20 cellular contexts compared by ENCODE assay signal in genomic region chr16:10921536-10922327, GRCh38. TPM values are rescaled to one million over a fixed set of nuclear protein-coding genes. Genes with fewer than 3 reads are reported as not detected.
DNase-seq lines count a peak whose midpoint lies in the region; ATAC-seq, FAIRE-seq and TF ChIP-seq lines count a peak whose summit lies in the region.
"Had no signal": no experiment of that assay in that cellular context is flagged by ENCODE, and none has a peak within 500 bp of the region (broad histone marks: within the 10 kb centered on the region; RNA-seq: fewer than 3 reads in every experiment).

No MANE protein-coding gene starts in this region.

- CTCF ChIA-PET in H1 (lab: Charles Lee; ENCODE audit: partially characterized antibody), result interaction anchor here (0.9 to 8.1 kb wide), 8 partner anchors 11 to 176 kb away, joined by 3 to 82 read pairs (median 3); partner anchors contain the start of gene CIITA
- CTCF ChIA-PET in activated CD8-positive, alpha-beta T cell treated with anti-CD3 and anti-CD28 coated beads for 36 hours (lab: Charles Lee), result interaction anchor here (0.7 to 1.0 kb wide), 3 partner anchors 10 to 166 kb away, joined by 3 to 4 read pairs (median 3); no protein-coding TSS in a partner anchor

- no peak overlapping the region for H2BK120ac ChIP-seq in H1 (replicated peaks; ENCODE audit: low read depth, low read length)

- no peak for TF ChIP-seq RAD21 in H1 (IDR thresholded peaks at IDR 0.05 in 1 of 2, conservative IDR thresholded peaks at IDR 0.05 in 1 of 2; ENCODE audit: low read depth in 2 of 2, low read length in 2 of 2)

- H2AFZ ChIP-seq in H1 (ENCODE audit: low read length), result no peak overlapping the region

- intact Hi-C loops in thyroid gland (cut with DNase I), result no loop called here
- intact Hi-C loops in activated CD8-positive, alpha-beta T cell treated with anti-CD3 and anti-CD28 coated beads for 36 hours (cut with micrococcal nuclease), result loop anchor here (5.0 to 10.0 kb wide), 2 partner anchors 147 to 404 kb away; no protein-coding TSS in a partner anchor

- no peak overlapping the region for H4K5ac ChIP-seq in H1 (ENCODE audit: insufficient read length, low read depth, low read length)

- no peak overlapping the region for H3K4me2 ChIP-seq in H1 (ENCODE audit: insufficient read depth in 1 of 2, low read depth in 2 of 2, low read length in 2 of 2)

- H3K36me3 ChIP-seq in H1 (ENCODE audit: control insufficient read depth in 2 of 4, insufficient read depth in 4 of 4, low read length in 3 of 4), result no peaks in the 10 kb centered on the region
- H3K36me3 ChIP-seq in lung (ENCODE audit: control insufficient read depth in 2 of 2, insufficient read depth in 2 of 2, low read length in 2 of 2), result peaks cover under 1 to 32% of the 10 kb centered on the region in 2 donors
- H3K36me3 ChIP-seq in thyroid gland, result peaks cover 0 to 7% of the 10 kb centered on the region in 2 donors

- H2AK5ac ChIP-seq in H1 (ENCODE audit: low read depth, low read length), result no peak overlapping the region

- no peak overlapping the region for H3K4ac ChIP-seq in H1 (replicated peaks; ENCODE audit: insufficient read length, low read depth, low read length)

- H4K20me1 ChIP-seq in H1 (replicated peaks in 1 of 2; ENCODE audit: control insufficient read depth in 1 of 2, insufficient read depth in 2 of 2, low read length in 2 of 2), result peaks cover 0 to 5% of the 10 kb centered on the region in 2 experiments

- H3K4me3 ChIP-seq in H1 (ENCODE audit: extremely low read depth in 1 of 4, insufficient read depth in 2 of 4, low read depth in 3 of 4, low read length in 4 of 4), result no peak overlapping the region
- H3K4me3 ChIP-seq in lung, result no peak overlapping the region
- H3K4me3 ChIP-seq in thyroid gland (replicated peaks in 1 of 3), result no peak overlapping the region
- H3K4me3 ChIP-seq: Peyer's patch had no signal

- no peaks in the 10 kb centered on the region for H3K79me1 ChIP-seq in H1 (ENCODE audit: low read depth, low read length)

- H2BK5ac ChIP-seq in H1 (ENCODE audit: low read depth, low read length), result no peak overlapping the region

- no peak overlapping the region for H3K14ac ChIP-seq in H1 (ENCODE audit: insufficient read length)

- no peak overlapping the region for H3K27ac Mint-ChIP-seq in activated CD8-positive, alpha-beta T cell treated with anti-CD3 and anti-CD28 coated beads for 36 hours
- H3K27ac Mint-ChIP-seq: nephron progenitor cell had no signal

- no peaks in the 10 kb centered on the region for H3K9me3 Mint-ChIP-seq in activated CD8-positive, alpha-beta T cell treated with anti-CD3 and anti-CD28 coated beads for 36 hours
- H3K9me3 Mint-ChIP-seq: nephron progenitor cell had no signal

- TF ChIP-seq POLR2A in H1 (IDR thresholded peaks at IDR 0.05; ENCODE audit: control extremely low read depth in 1 of 2, low read depth in 2 of 2, low read length in 2 of 2) (no peak), thyroid gland (IDR thresholded peaks at IDR 0.05) (no peak)

- FAIRE-seq in H1 (lab: Jason Lieb, UNC), result no peak
- FAIRE-seq: frontal cortex, small intestine had no signal

- WGBS in H1 (ENCODE audit: extremely low coverage in 1 of 2, insufficient coverage in 1 of 2, insufficient read length in 1 of 2, insufficient replicate concordance in 2 of 2, low coverage in 1 of 2, low lambda C conversion rate in 2 of 2, missing lambda C conversion rate in 1 of 2), 2 experiments, result 92% methylated on average over 3 of the region's 10 CpGs; no CpG with 5 or more reads in 1 of the 2 experiments
- WGBS in lung, 2 donors, result 73 to 83% methylated on average over 10 of the region's 10 CpGs
- WGBS in thyroid gland, 2 donors, result 63 to 84% methylated on average over 7 to 10 of the region's 10 CpGs

- H2BK15ac ChIP-seq in H1 (ENCODE audit: low read length), result no peak overlapping the region

- H2BK20ac ChIP-seq in H1 (ENCODE audit: low read length), result no peak overlapping the region

- H3K4me1 Mint-ChIP-seq in activated CD8-positive, alpha-beta T cell treated with anti-CD3 and anti-CD28 coated beads for 36 hours (ENCODE audit: low read depth), result no peaks in the 10 kb centered on the region

- no peak for TF ChIP-seq EP300 in H1 (IDR thresholded peaks at IDR 0.05; ENCODE audit: borderline replicate concordance in 1 of 2, low read depth in 2 of 2, low read length in 2 of 2)

- H3K27me3 Mint-ChIP-seq in activated CD8-positive, alpha-beta T cell treated with anti-CD3 and anti-CD28 coated beads for 36 hours, result no peaks in the 10 kb centered on the region

- H3K27me3 ChIP-seq in H1 (replicated peaks in 1 of 4; ENCODE audit: control insufficient read depth in 3 of 4, extremely low read depth in 1 of 4, insufficient read depth in 3 of 4, low read length in 3 of 4) (peaks cover 0 to 3% (median 0%) of the 10 kb centered on the region in 4 experiments; a peak in 1 of 7 replicates), lung (ENCODE audit: control insufficient read depth, insufficient read depth) (no peaks in the 10 kb centered on the region), thyroid gland (no peaks in the 10 kb centered on the region)
- H3K27me3 ChIP-seq: Peyer's patch had no signal

- no peak overlapping the region for H3K27ac ChIP-seq in H1 (ENCODE audit: low read depth, low read length)
- peak overlapping the region; percentile 37 to 82 for H3K27ac ChIP-seq in lung (ENCODE audit: low read depth in 1 of 2, low read length in 1 of 2)
- H3K27ac ChIP-seq in thyroid gland, result peak overlapping the region; percentile 34 to 74 (median 68)
- H3K27ac ChIP-seq: Peyer's patch had no signal

- no peak for ATAC-seq in lung (ENCODE audit: insufficient read depth, low FRiP score)
- ATAC-seq in stimulated activated naive CD8-positive, alpha-beta T cell treated with anti-CD3 and anti-CD28 coated beads, Interleukin-15, Interleukin-2, amounts not matched to agents 100 U/mL and 50 U/mL, for 24 hours, result no peak
- ATAC-seq in activated CD8-positive, alpha-beta T cell treated with anti-CD3 and anti-CD28 coated beads for 36 hours, result no peak

- H3K36me3 Mint-ChIP-seq in activated CD8-positive, alpha-beta T cell treated with anti-CD3 and anti-CD28 coated beads for 36 hours (ENCODE audit: low read depth), result peaks cover 11% of the 10 kb centered on the region

- TF ChIP-seq CTCF in H1 (IDR thresholded peaks at IDR 0.05; ENCODE audit: control extremely low read depth in 1 of 3, insufficient read depth in 1 of 3, low read depth in 1 of 3, low read length in 3 of 3) (no peak), lung (IDR thresholded peaks at IDR 0.05; ENCODE audit: control extremely low read depth, extremely low read depth) (no peak), thyroid gland (IDR thresholded peaks at IDR 0.05) (no peak)
- no peak for TF ChIP-seq CTCF in activated CD8-positive, alpha-beta T cell treated with anti-CD3 and anti-CD28 coated beads for 36 hours (IDR thresholded peaks at IDR 0.05)

- H4K8ac ChIP-seq in H1 (ENCODE audit: extremely low read depth, insufficient read depth, low read length), result no peak overlapping the region

- no peak overlapping the region for H3K56ac ChIP-seq in H1 (replicated peaks; ENCODE audit: insufficient read length, low read depth, low read length)

- no peak overlapping the region for H4K91ac ChIP-seq in H1 (replicated peaks; ENCODE audit: insufficient read length, low read length)

- no peak overlapping the region for H3K18ac ChIP-seq in H1 (ENCODE audit: extremely low read depth, low read length)

- H3K4me3 Mint-ChIP-seq in activated CD8-positive, alpha-beta T cell treated with anti-CD3 and anti-CD28 coated beads for 36 hours, result no peak overlapping the region
- H3K4me3 Mint-ChIP-seq: nephron progenitor cell had no signal

- POLR2A ChIA-PET in H1 (lab: Charles Lee; ENCODE audit: partially characterized antibody), result no interaction called here
- POLR2A ChIA-PET in activated CD8-positive, alpha-beta T cell treated with anti-CD3 and anti-CD28 coated beads for 36 hours (lab: Charles Lee), result no interaction called here

- H3K9me3 ChIP-seq in H1 (ENCODE audit: insufficient read depth in 2 of 2, low read depth in 1 of 2, low read length in 1 of 2) (no peaks in the 10 kb centered on the region), lung (ENCODE audit: control insufficient read depth in 2 of 2, insufficient read depth in 1 of 2, low read length in 1 of 2) (no peaks in the 10 kb centered on the region), thyroid gland (no peaks in the 10 kb centered on the region)
- H3K9me3 ChIP-seq: Peyer's patch had no signal

- DNase-seq in NCI-H1092 treated with DMSO at 0.1 percent for 48 hours (lab: John Stamatoyannopoulos, UW), result peak; percentile 62
- DNase-seq in NCI-H1092 (lab: John Stamatoyannopoulos, UW), result no peak
- DNase-seq in H1 (ENCODE audit: low read depth in 1 of 2, low spot score in 2 of 2), result no peak
- no peak for DNase-seq in lung (ENCODE audit: low spot score)
- no peak for DNase-seq in thyroid gland
- no peak for DNase-seq in activated CD4-positive, CD25-positive, alpha-beta regulatory T cell (lab: John Stamatoyannopoulos, UW)
- DNase-seq in stimulated activated naive CD8-positive, alpha-beta T cell treated with anti-CD3 and anti-CD28 coated beads, Interleukin-15, Interleukin-2, amounts not matched to agents 100 U/mL and 50 U/mL, for 24 hours, result no peak
- no peak for DNase-seq in activated CD8-positive, alpha-beta T cell treated with anti-CD3 and anti-CD28 coated beads for 36 hours
- DNase-seq: 8988T; activated CD4-positive, alpha-beta T cell treated with anti-CD3 and anti-CD28 coated beads for 48 hours; activated T-cell treated with anti-CD3 and anti-CD28 coated beads, Interleukin-2, amount 50 U/mL, for 48 hours; effector CD4-positive, alpha-beta T cell; islet precursor cell; NCI-H1105 treated with DMSO at 0.1 percent for 48 hours; NCI-H510A; nephron progenitor cell; Peyer's patch; small intestine; T-helper 1 cell had no signal

- H2BK12ac ChIP-seq in H1 (ENCODE audit: low read depth, low read length), result no peak overlapping the region

- no peak overlapping the region for H3K9ac ChIP-seq in H1 (replicated peaks in 1 of 4; ENCODE audit: extremely low read depth in 1 of 4, low read depth in 3 of 4, low read length in 3 of 4)

- H3K23me2 ChIP-seq in H1 (ENCODE audit: low read depth, low read length), result no peaks in the 10 kb centered on the region

- H3K23ac ChIP-seq in H1 (ENCODE audit: insufficient read length), result no peak overlapping the region

- H3K4me1 ChIP-seq in H1 (replicated peaks in 1 of 4; ENCODE audit: control insufficient read depth in 3 of 4, insufficient read depth in 4 of 4, low read length in 3 of 4) (peaks cover 0 to 8% (median 0%) of the 10 kb centered on the region in 4 experiments; a peak in 2 of 7 replicates), lung (ENCODE audit: control insufficient read depth in 2 of 2, insufficient read depth in 2 of 2, low read length in 2 of 2) (peaks cover 5 to 10% of the 10 kb centered on the region in 2 donors), thyroid gland (peaks cover 16 to 46% of the 10 kb centered on the region in 2 donors)

- no peaks in the 10 kb centered on the region for H3K79me2 ChIP-seq in H1 (ENCODE audit: control insufficient read depth in 1 of 2, insufficient read depth in 2 of 2, low read length in 2 of 2)

RNA-seq across cellular contexts. Expression of gene DEXI, which starts 20.5 kb away (rescaled TPM):
- 33.3 and 39.5 TPM in 2 replicates for total RNA-seq in H1 (2021; fragmentation: NEBNext Ultra II Directional; extraction: Animal tissue kit (Norgen Biotek cat#: 25700))
- polyA plus RNA-seq in H1 (2011; rRNA removed) (47.3 and 84.0 TPM in 2 replicates), lung (10 to 100 TPM; 22.1 to 33.9 TPM)
- 53.5 TPM for polyA plus RNA-seq in H1 (2011; cell fraction: cytosol; rRNA removed)
- polyA plus RNA-seq in H1 (2011; cell fraction: nucleus; rRNA removed), result 53.7 TPM
- 36.9 to 41.1 TPM (median 38.1 TPM) in 4 replicates for polyA plus RNA-seq in H1 (2012, experiment 1 of 2)
- 46.0 TPM for polyA plus RNA-seq in H1 (2012, experiment 2 of 2)
- 23.3 TPM for polyA plus RNA-seq in H1 (2013, experiment 1 of 2)
- polyA plus RNA-seq in H1 (2013, experiment 2 of 2), result 22.4 TPM
- 28.3 and 41.4 TPM in 2 replicates for polyA minus RNA-seq in H1 (2011; rRNA and poly(A)+ RNA removed)
- polyA minus RNA-seq in H1 (2011; cell fraction: cytosol; rRNA and poly(A)+ RNA removed), result 28.3 TPM
- 18.6 TPM for polyA minus RNA-seq in H1 (2011; cell fraction: nucleus; rRNA and poly(A)+ RNA removed)
- total RNA-seq in lung (10 to 100 TPM; 19.5 to 35.5 TPM), thyroid gland (10 to 100 TPM; 66.5 to 89.2 (median 74.6) TPM)
- total RNA-seq in activated CD8-positive, alpha-beta T cell treated with anti-CD3 and anti-CD28 coated beads for 36 hours, result 10 to 100 TPM; 24.8 to 25.3 TPM

RNA-seq across cellular contexts. Expression of gene CLEC16A, which starts 22.6 kb away (rescaled TPM):
- 18.5 and 19.3 TPM in 2 replicates for total RNA-seq in H1 (2021; fragmentation: NEBNext Ultra II Directional; extraction: Animal tissue kit (Norgen Biotek cat#: 25700))
- polyA plus RNA-seq in H1 (2011; rRNA removed) (7.6 and 10.4 TPM in 2 replicates), lung (10 to 100 TPM; 14.3 to 14.7 TPM)
- polyA plus RNA-seq in H1 (2011; cell fraction: cytosol; rRNA removed), result 8.3 TPM
- polyA plus RNA-seq in H1 (2011; cell fraction: nucleus; rRNA removed), result 15.4 TPM
- polyA plus RNA-seq in H1 (2012, experiment 1 of 2), result 11.0 to 13.8 TPM (median 12.7 TPM) in 4 replicates
- polyA plus RNA-seq in H1 (2012, experiment 2 of 2), result 5.8 TPM
- 6.8 TPM for polyA plus RNA-seq in H1 (2013, experiment 1 of 2)
- 7.1 TPM for polyA plus RNA-seq in H1 (2013, experiment 2 of 2)
- 31.9 and 32.4 TPM in 2 replicates for polyA minus RNA-seq in H1 (2011; rRNA and poly(A)+ RNA removed)
- polyA minus RNA-seq in H1 (2011; cell fraction: cytosol; rRNA and poly(A)+ RNA removed), result 16.2 TPM
- polyA minus RNA-seq in H1 (2011; cell fraction: nucleus; rRNA and poly(A)+ RNA removed), result 20.1 TPM
- total RNA-seq in lung (10 to 100 TPM; 38.1 to 44.4 TPM), thyroid gland (10 to 100 TPM; 29.5 to 58.8 (median 48.4) TPM)
- total RNA-seq in activated CD8-positive, alpha-beta T cell treated with anti-CD3 and anti-CD28 coated beads for 36 hours, result 10 to 100 TPM; 20.4 to 21.7 TPM

RNA-seq across cellular contexts. Expression of gene CIITA, which starts 44.7 kb away (rescaled TPM):
- 0.06 and 0.07 TPM in 2 replicates for total RNA-seq in H1 (2021; fragmentation: NEBNext Ultra II Directional; extraction: Animal tissue kit (Norgen Biotek cat#: 25700))
- polyA plus RNA-seq in H1 (2011; rRNA removed) (0.16 and 0.17 TPM in 2 replicates), lung (10 to 100 TPM; 11.5 to 29.1 TPM)
- 0.14 TPM for polyA plus RNA-seq in H1 (2011; cell fraction: cytosol; rRNA removed)
- 0.44 TPM for polyA plus RNA-seq in H1 (2011; cell fraction: nucleus; rRNA removed)
- 0.13 to 0.37 TPM (median 0.29 TPM) in 4 replicates for polyA plus RNA-seq in H1 (2012, experiment 1 of 2)
- polyA plus RNA-seq in H1 (2012, experiment 2 of 2), result 0.14 TPM
- polyA plus RNA-seq in H1 (2013, experiment 1 of 2), result 0.02 TPM
- 0.04 TPM for polyA plus RNA-seq in H1 (2013, experiment 2 of 2)
- polyA minus RNA-seq in H1 (2011; rRNA and poly(A)+ RNA removed), result 0.05 and 0.09 TPM in 2 replicates
- not detected for polyA minus RNA-seq in H1 (2011; cell fraction: cytosol; rRNA and poly(A)+ RNA removed)
- not detected for polyA minus RNA-seq in H1 (2011; cell fraction: nucleus; rRNA and poly(A)+ RNA removed)
- total RNA-seq in lung (10 to 100 TPM; 24.1 to 59.6 TPM), thyroid gland (10 to 100 TPM in 2 of 4 donors, 1 to 10 TPM in 2; 1.8 to 14.3 (median 10.0) TPM)
- 1 to 10 TPM; 4.4 to 5.3 TPM for total RNA-seq in activated CD8-positive, alpha-beta T cell treated with anti-CD3 and anti-CD28 coated beads for 36 hours
